In genomic region chr2:73979686-73980085, GRCh38 we compare ENCODE assay signal across 10 cellular contexts. TPM values are rescaled to one million over a fixed set of nuclear protein-coding genes. Genes with fewer than 3 reads are reported as not detected.
A peak's percentile ranks its signal among the peaks of the same experiment; 100 is the strongest.
DNase-seq lines count a peak whose midpoint lies in the region; ATAC-seq and TF ChIP-seq lines count a peak whose summit lies in the region.
"Had no signal": no experiment of that assay in that cellular context is flagged by ENCODE, and none has a peak within 500 bp of the region (broad histone marks: within the 10 kb centered on the region; RNA-seq: fewer than 3 reads in every experiment).

No MANE protein-coding gene starts in this region.

- H2AFZ ChIP-seq in IMR-90 (replicated peaks; ENCODE audit: low read length, poor library complexity) = peak overlapping the region; percentile 65

- in situ Hi-C loops in IMR-90 (cut with MboI; ENCODE audit: low sequenced_read_pairs) = loop anchor here (10.0 kb wide), 1 partner anchor 155 kb away; the partner anchor contains the start of gene STAMBP

- H3K4me1 ChIP-seq in Caco-2 (peaks cover 34% of the 10 kb centered on the region), IMR-90 (ENCODE audit: control insufficient read depth, insufficient read depth, low read length) (peaks cover 7% of the 10 kb centered on the region), adipocyte (ENCODE audit: control insufficient read depth, insufficient read depth, low read length) (peaks cover 33% of the 10 kb centered on the region), left lung (peaks cover 25 to 62% of the 10 kb centered on the region in 2 donors)

- no peak for TF ChIP-seq POLR2A in IMR-90 (IDR thresholded peaks at IDR 0.05; ENCODE audit: low read depth, low read length)

- peak overlapping the region; percentile 60 for H3K4ac ChIP-seq in IMR-90 (ENCODE audit: low read depth, low read length)

- H3K9ac ChIP-seq in IMR-90 (ENCODE audit: low read depth, low read length) = no peak overlapping the region
- no peak overlapping the region for H3K9ac ChIP-seq in adipocyte (ENCODE audit: low read length)

- H2BK120ac ChIP-seq in IMR-90 (ENCODE audit: low read depth, low read length) = peak overlapping the region; percentile 76

- no peak overlapping the region for H4K5ac ChIP-seq in IMR-90 (ENCODE audit: low read depth, low read length)

- H3K14ac ChIP-seq in IMR-90 (replicated peaks; ENCODE audit: low read depth, low read length) = peak overlapping the region; percentile 32; the same call in 1 of the 2 replicates

- H3K27ac ChIP-seq in IMR-90 (ENCODE audit: insufficient read depth, low read length) (peak overlapping the region; percentile 28; the same call in 1 of the 2 replicates), left lung (peak overlapping the region in 1 of 2 donors; percentile 69)
- H3K27ac ChIP-seq: right atrium auricular region had no signal

- H2AK9ac ChIP-seq in IMR-90 (replicated peaks; ENCODE audit: low read depth, low read length, poor library complexity) = no peak overlapping the region

- H2BK5ac ChIP-seq in IMR-90 (ENCODE audit: low read depth, low read length, poor library complexity, severe bottlenecking) = peak overlapping the region; percentile 75

- H3K9me3 ChIP-seq in Caco-2 (no peaks in the 10 kb centered on the region), IMR-90 (ENCODE audit: control insufficient read depth, insufficient read depth, low read length) (no peaks in the 10 kb centered on the region), adipocyte (ENCODE audit: control insufficient read depth, low read length) (no peaks in the 10 kb centered on the region), left lung (no peaks in the 10 kb centered on the region)
- H3K9me3 ChIP-seq: heart right ventricle, right atrium auricular region had no signal

- peaks cover 8% of the 10 kb centered on the region for H3K9me1 ChIP-seq in IMR-90 (ENCODE audit: insufficient read depth, low read length)

- H4K91ac ChIP-seq in IMR-90 (ENCODE audit: insufficient read depth, low read depth, low read length) = 0 out of 2 replicates have a peak overlapping the region, but pooled peaks have one; percentile 21

- no peak overlapping the region for H3K56ac ChIP-seq in IMR-90 (ENCODE audit: extremely low read depth, insufficient read depth, low read length)

- intact Hi-C loops in Caco-2 (cut with micrococcal nuclease; ENCODE audit: unreplicated experiment) (loop anchor here (2.0 to 5.0 kb wide), 2 partner anchors 23 to 143 kb away; no protein-coding TSS in a partner anchor), IMR-90 (cut with micrococcal nuclease) (loop anchor here (5.0 kb wide), 1 partner anchor 52 kb away; the partner anchor contains the start of gene DGUOK), left lung (cut with DNase I) (loop anchor here in 1 of 2 donors (10.0 kb wide), 1 partner anchor 55 kb away; the partner anchor contains the start of gene DGUOK)

- peak overlapping the region; percentile 37; the same call in 1 of the 3 replicates for H2BK15ac ChIP-seq in IMR-90 (ENCODE audit: low read depth, low read length)

- POLR2A ChIA-PET in Caco-2 (lab: Charles Lee) (no interaction called here), IMR-90 (lab: Charles Lee; ENCODE audit: unreplicated experiment) (interaction anchor here (0.9 kb wide), 1 partner anchor 141 kb away, joined by 3 read pairs; no protein-coding TSS in a partner anchor)

- H3K9me3 Mint-ChIP-seq in Caco-2 (ENCODE audit: unreplicated experiment) = no peaks in the 10 kb centered on the region

- H3K23ac ChIP-seq in IMR-90 (ENCODE audit: low read depth, low read length) = peak overlapping the region; percentile 80

- TF ChIP-seq CTCF in Caco-2 (IDR thresholded peaks at IDR 0.05; ENCODE audit: insufficient read depth in 1 of 2, low read depth in 1 of 2, low read length in 1 of 2, severe bottlenecking in 1 of 2, unreplicated experiment in 1 of 2) (no peak), IMR-90 (conservative IDR thresholded peaks at IDR 0.05; ENCODE audit: low read depth, low read length) (no peak), left lung (IDR thresholded peaks at IDR 0.05) (no peak)

- dilution Hi-C loops in IMR-90 (cut with HindIII; ENCODE audit: low sequenced_read_pairs, unreplicated experiment) = no loop called here

- H2BK20ac ChIP-seq in IMR-90 (ENCODE audit: low read depth, low read length) = peak overlapping the region; percentile 50; the same call in 1 of the 2 replicates

- WGBS in IMR-90 (ENCODE audit: extremely low coverage in 2 of 2, insufficient read length in 1 of 2), 2 experiments = no CpG with 5 or more reads among the region's 3 CpGs

- BruUV-seq in Caco-2 (replicated peaks; lab: Mats Ljungman, UMichigan) (no TSS peak), IMR-90 (replicated peaks; lab: Mats Ljungman, UMichigan) (no TSS peak)

- CTCF ChIA-PET in Caco-2 (lab: Charles Lee) = interaction anchor here (0.7 kb wide), 1 partner anchor 141 kb away, joined by 4 read pairs; no protein-coding TSS in a partner anchor
- CTCF ChIA-PET in IMR-90 (lab: Yijun Ruan, JAX) = interaction anchor here (1.3 kb wide), 1 partner anchor 21 kb away, joined by 3 read pairs; no protein-coding TSS in a partner anchor

- peak overlapping the region in 1 of 2 experiments; percentile 83; a peak in 2 of 4 replicates for H4K8ac ChIP-seq in IMR-90 (ENCODE audit: low read depth in 2 of 2, low read length in 2 of 2)

- no peak for TF ChIP-seq RAD21 in IMR-90 (IDR thresholded peaks at IDR 0.05; ENCODE audit: low read length)

- no peak for DNase-seq in Caco-2
- DNase-seq in IMR-90 = peak; percentile 92
- DNase-seq in adipocyte (ENCODE audit: low read depth) = peak; percentile 92
- no peak for DNase-seq in left lung
- no peak for DNase-seq in SHP77 (lab: John Stamatoyannopoulos, UW)
- DNase-seq in NCI-H1417 treated with DMSO at 0.1 percent for 48 hours (lab: John Stamatoyannopoulos, UW) = no peak
- DNase-seq in NCI-H510A (lab: John Stamatoyannopoulos, UW) = no peak
- DNase-seq: heart right ventricle had no signal

- H3K27ac Mint-ChIP-seq in Caco-2 (ENCODE audit: unreplicated experiment) = no peak overlapping the region

- H3K27me3 ChIP-seq in Caco-2 (replicated peaks; ENCODE audit: control insufficient read depth, insufficient read depth, low read length) (peaks cover 3% of the 10 kb centered on the region), IMR-90 (ENCODE audit: control insufficient read depth, insufficient read depth, low read length) (no peaks in the 10 kb centered on the region; the same call in 1 of the 2 replicates), adipocyte (replicated peaks; ENCODE audit: control insufficient read depth, insufficient read depth, low read length) (no peaks in the 10 kb centered on the region), left lung (no peaks in the 10 kb centered on the region)
- H3K27me3 ChIP-seq: right atrium auricular region had no signal

- H3K18ac ChIP-seq in IMR-90 (ENCODE audit: low read depth, low read length) = peak overlapping the region; percentile 51; the same call in 1 of the 2 replicates

- peak overlapping the region; percentile 66 for H3K4me2 ChIP-seq in IMR-90 (ENCODE audit: low read depth, low read length)

- no peaks in the 10 kb centered on the region for H3K79me1 ChIP-seq in IMR-90 (ENCODE audit: low read depth in 1 of 2, low read length in 2 of 2)

- no peaks in the 10 kb centered on the region for H3K36me3 ChIP-seq in Caco-2 (ENCODE audit: control insufficient read depth, insufficient read depth, low read length)
- no peaks in the 10 kb centered on the region for H3K36me3 ChIP-seq in IMR-90 (ENCODE audit: control insufficient read depth, insufficient read depth, low read length)
- no peaks in the 10 kb centered on the region for H3K36me3 ChIP-seq in adipocyte (ENCODE audit: control insufficient read depth, insufficient read depth, low read length, severe bottlenecking)
- H3K36me3 ChIP-seq in left lung = no peaks in the 10 kb centered on the region
- H3K36me3 ChIP-seq: heart right ventricle, right atrium auricular region had no signal

- ATAC-seq in IMR-90 (ENCODE audit: low read depth) (peak; percentile 65), left lung (peak; percentile 6), HG03039 (IDR thresholded peaks at IDR 0.05; ENCODE audit: unreplicated experiment) (no peak)

- H3K4me3 Mint-ChIP-seq in Caco-2 (ENCODE audit: unreplicated experiment) = peak overlapping the region; percentile 88

- peaks cover 28% of the 10 kb centered on the region for H3K27me3 Mint-ChIP-seq in Caco-2 (ENCODE audit: insufficient read depth, unreplicated experiment)

- peaks cover 11% of the 10 kb centered on the region for H3K36me3 Mint-ChIP-seq in Caco-2 (ENCODE audit: insufficient read depth, unreplicated experiment)

- no peaks in the 10 kb centered on the region for H4K20me1 ChIP-seq in IMR-90 (ENCODE audit: insufficient read depth, low read length)

- H3K4me1 Mint-ChIP-seq in Caco-2 (ENCODE audit: low read depth, unreplicated experiment) = peaks cover 33% of the 10 kb centered on the region

- H2AK5ac ChIP-seq in IMR-90 (ENCODE audit: low read depth, low read length) = peak overlapping the region; percentile 30; the same call in 1 of the 2 replicates

- H3K4me3 ChIP-seq in Caco-2 (ENCODE audit: low read depth, low read length) (no peak overlapping the region), IMR-90 (ENCODE audit: insufficient read depth, low read depth, low read length) (no peak overlapping the region), adipocyte (ENCODE audit: low read length) (no peak overlapping the region), left lung (no peak overlapping the region)
- H3K4me3 ChIP-seq: heart right ventricle, right atrium auricular region had no signal

TF ChIP-seq in IMR-90, 13 proteins besides CTCF, POLR2A, EP300 and RAD21 (continues in another document):
- TF ChIP-seq MAZ (IDR thresholded peaks at IDR 0.05; ENCODE audit: borderline replicate concordance, low read depth, low read length) (no peak), FOS (IDR thresholded peaks at IDR 0.05; ENCODE audit: low read depth, low read length) (peak; percentile 87), RCOR1 (IDR thresholded peaks at IDR 0.05; ENCODE audit: insufficient replicate concordance, low read length) (no peak)

RNA-seq across cellular contexts. Expression of gene TET3, which starts 5.0 kb away (rescaled TPM):
- 27.5 and 27.8 TPM in 2 replicates for total RNA-seq in Caco-2 (2022)
- total RNA-seq in IMR-90 (2012; rRNA removed) = 1.6 and 1.7 TPM in 2 replicates
- 1.8 TPM in 2 replicates for polyA plus RNA-seq in IMR-90 (2012; rRNA removed)
- 0.75 and 1.2 TPM in 2 replicates for polyA plus RNA-seq in IMR-90 (2012; cell fraction: cytosol; rRNA removed)
- polyA plus RNA-seq in IMR-90 (2012; cell fraction: nucleus; rRNA removed; ENCODE audit: low replicate concordance) = 5.9 and 7.2 TPM in 2 replicates
- total RNA-seq in left lung = 10 to 100 TPM; 16.6 to 32.1 TPM

RNA-seq across cellular contexts. Expression of gene DGUOK, which starts 53.0 kb away (rescaled TPM):
- total RNA-seq in Caco-2 (2022) (69.6 and 70.7 TPM in 2 replicates), IMR-90 (2012; rRNA removed) (57.2 and 66.3 TPM in 2 replicates), left lung (10 to 100 TPM; 32.1 to 53.3 TPM)
- 111 and 116 TPM in 2 replicates for polyA plus RNA-seq in IMR-90 (2012; rRNA removed)
- polyA plus RNA-seq in IMR-90 (2012; cell fraction: cytosol; rRNA removed) = 95.7 and 122 TPM in 2 replicates
- 37.3 and 50.6 TPM in 2 replicates for polyA plus RNA-seq in IMR-90 (2012; cell fraction: nucleus; rRNA removed; ENCODE audit: low replicate concordance)

Comparison
In these comparisons a context has a peak if more than half of its experiments do, and no peak if none do; other contexts are left out.
1. DNase-seq: peak in IMR-90 (single experiment) and adipocyte (single experiment); none in Caco-2 (0 of 2), left lung (0 of 2), SHP77 (0 of 2), NCI-H1417 treated with DMSO at 0.1 percent for 48 hours (single experiment) and NCI-H510A (single experiment).